Comparison of ENCODE assay signal across 6 cellular contexts in genomic region chr11:66327171-66328035, GRCh38. TPM values are rescaled to one million over a fixed set of nuclear protein-coding genes. Genes with fewer than 3 reads are reported as not detected.
A peak's percentile ranks its signal among the peaks of the same experiment; 100 is the strongest.
DNase-seq lines count a peak whose midpoint lies in the region; ATAC-seq and TF ChIP-seq lines count a peak whose summit lies in the region.

No MANE protein-coding gene starts in this region.

- no peak overlapping the region for H3K4me3 Mint-ChIP-seq in WTC11

- H3K27me3 Mint-ChIP-seq in WTC11 (ENCODE audit: low read depth), result peaks cover 11% of the 10 kb centered on the region

- 0 out of 2 replicates have a peak overlapping the region, but pooled peaks have one; percentile 0 for H3K27ac Mint-ChIP-seq in WTC11

- CTCF ChIA-PET in BJ (lab: Yijun Ruan, JAX), result interaction anchor here (0.6 to 4.0 kb wide), 10 partner anchors 8 to 58 kb away, joined by 3 to 77 read pairs (median 4); partner anchors contain the start of genes B4GAT1, BRMS1, CD248 and RIN1
- CTCF ChIA-PET in WTC11 (lab: Charles Lee), result interaction anchor here (0.5 to 1.6 kb wide), 9 partner anchors 9 to 318 kb away, joined by 3 to 45 read pairs (median 5); partner anchors contain the start of genes CD248, RIN1 and YIF1A

- peaks cover 8% of the 10 kb centered on the region for H3K36me3 ChIP-seq in BJ (ENCODE audit: control insufficient read depth, insufficient read depth, low read length)

- no peak for DNase-seq in BJ (ENCODE audit: low read depth)
- DNase-seq in WTC11 (ENCODE audit: low spot score), result no peak
- peak; percentile 14 for DNase-seq in kidney glomerular epithelial cell (lab: John Stamatoyannopoulos, UW)

- TF ChIP-seq CTCF in BJ (IDR thresholded peaks at IDR 0.05; ENCODE audit: insufficient read depth, low read depth, low read length) (peak; percentile 25; the same call in 1 of the 2 replicates), WTC11 (IDR thresholded peaks at IDR 0.05) (no peak)

- no peaks in the 10 kb centered on the region for H3K36me3 Mint-ChIP-seq in WTC11

- H3K27me3 ChIP-seq in BJ (ENCODE audit: control insufficient read depth, insufficient read depth, low read length), result no peaks in the 10 kb centered on the region

- H3K4me1 Mint-ChIP-seq in WTC11, result peaks cover 15% of the 10 kb centered on the region

- H3K4me3 ChIP-seq in BJ (ENCODE audit: low read depth, low read length), result no peak overlapping the region

- ATAC-seq in WTC11 (no peak), GM21717 (IDR thresholded peaks at IDR 0.05; ENCODE audit: unreplicated experiment) (no peak), HG03442 (IDR thresholded peaks at IDR 0.05; ENCODE audit: unreplicated experiment) (no peak), GM19397 (IDR thresholded peaks at IDR 0.05; ENCODE audit: unreplicated experiment) (no peak)

- POLR2A ChIA-PET in BJ (lab: Charles Lee) (interaction anchor here (0.8 to 1.8 kb wide), 2 partner anchors 10 to 15 kb away, joined by 6 to 17 read pairs; partner anchors contain the start of gene CD248), WTC11 (lab: Charles Lee) (interaction anchor here (1.4 to 1.6 kb wide), 2 partner anchors 10 to 14 kb away, joined by 4 to 5 read pairs; no protein-coding TSS in a partner anchor)

- H3K9me3 Mint-ChIP-seq in WTC11, result 0 out of 2 replicates have a peak, but pooled peaks cover 6% of the 10 kb centered on the region

TF ChIP-seq in WTC11, 78 proteins besides CTCF, POLR2A, EP300 and RAD21:
- TF ChIP-seq FOXP1 (CRISPR knock-in tag; IDR thresholded peaks at IDR 0.05; ENCODE audit: borderline replicate concordance), result no peak
- TF ChIP-seq EMX1 (CRISPR knock-in tag; IDR thresholded peaks at IDR 0.05), result no peak
- TF ChIP-seq ZNF671 (CRISPR knock-in tag; IDR thresholded peaks at IDR 0.05), result no peak
- TF ChIP-seq NFE2L1 (CRISPR knock-in tag; IDR thresholded peaks at IDR 0.05), result no peak
- no peak for TF ChIP-seq ZNF281 (CRISPR knock-in tag; IDR thresholded peaks at IDR 0.05)
- TF ChIP-seq JUN (CRISPR knock-in tag; IDR thresholded peaks at IDR 0.05), result no peak
- no peak for TF ChIP-seq GABPB1 (CRISPR knock-in tag; IDR thresholded peaks at IDR 0.05)
- TF ChIP-seq USF2 (CRISPR knock-in tag; IDR thresholded peaks at IDR 0.05), result no peak
- TF ChIP-seq USF1 (CRISPR knock-in tag; IDR thresholded peaks at IDR 0.05), result no peak
- TF ChIP-seq ZNF138 (CRISPR knock-in tag; conservative IDR thresholded peaks at IDR 0.05), result no peak
- TF ChIP-seq E2F1 (CRISPR knock-in tag; IDR thresholded peaks at IDR 0.05), result no peak
- no peak for TF ChIP-seq PRDM15 (CRISPR knock-in tag; IDR thresholded peaks at IDR 0.05)
- TF ChIP-seq MYBL2 (CRISPR knock-in tag; IDR thresholded peaks at IDR 0.05), result no peak

RNA-seq across cellular contexts. Expression of gene RIN1, which starts 8.8 kb away (rescaled TPM):
- polyA plus RNA-seq in BJ (2011; rRNA removed), result 6.3 and 9.2 TPM in 2 replicates
- polyA minus RNA-seq in BJ (2011; rRNA and poly(A)+ RNA removed), result 5.4 and 5.8 TPM in 2 replicates
- total RNA-seq in WTC11 (2021), result 4.7 to 5.5 TPM (median 5.0 TPM) in 3 replicates

RNA-seq across cellular contexts. Expression of gene CD248, which starts 10.6 kb away (rescaled TPM):
- polyA plus RNA-seq in BJ (2011; rRNA removed), result 83.0 and 180 TPM in 2 replicates
- 54.8 and 83.5 TPM in 2 replicates for polyA minus RNA-seq in BJ (2011; rRNA and poly(A)+ RNA removed)
- 2.6 to 2.8 TPM (median 2.7 TPM) in 3 replicates for total RNA-seq in WTC11 (2021)

RNA-seq across cellular contexts. Expression of gene BRMS1, which starts 17.5 kb away (rescaled TPM):
- polyA plus RNA-seq in BJ (2011; rRNA removed), result 36.7 and 46.3 TPM in 2 replicates
- polyA minus RNA-seq in BJ (2011; rRNA and poly(A)+ RNA removed), result 8.2 and 9.1 TPM in 2 replicates
- 37.0 to 44.5 TPM (median 40.8 TPM) in 3 replicates for total RNA-seq in WTC11 (2021)

RNA-seq across cellular contexts. Expression of gene B4GAT1, which starts 20.0 kb away (rescaled TPM):
- 12.7 and 16.8 TPM in 2 replicates for polyA plus RNA-seq in BJ (2011; rRNA removed)
- polyA minus RNA-seq in BJ (2011; rRNA and poly(A)+ RNA removed), result 1.9 and 2.0 TPM in 2 replicates
- 34.1 to 37.0 TPM (median 36.3 TPM) in 3 replicates for total RNA-seq in WTC11 (2021)

RNA-seq across cellular contexts. Expression of gene TMEM151A, which starts 35.7 kb away (rescaled TPM):
- polyA plus RNA-seq in BJ (2011; rRNA removed), result 0.15 TPM in 1 of 2 replicates, not detected in the other
- polyA minus RNA-seq in BJ (2011; rRNA and poly(A)+ RNA removed), result 0.14 and 0.26 TPM in 2 replicates
- total RNA-seq in WTC11 (2021), result 2.2 to 2.3 TPM (median 2.3 TPM) in 3 replicates
